In the genomic region with DNA sequence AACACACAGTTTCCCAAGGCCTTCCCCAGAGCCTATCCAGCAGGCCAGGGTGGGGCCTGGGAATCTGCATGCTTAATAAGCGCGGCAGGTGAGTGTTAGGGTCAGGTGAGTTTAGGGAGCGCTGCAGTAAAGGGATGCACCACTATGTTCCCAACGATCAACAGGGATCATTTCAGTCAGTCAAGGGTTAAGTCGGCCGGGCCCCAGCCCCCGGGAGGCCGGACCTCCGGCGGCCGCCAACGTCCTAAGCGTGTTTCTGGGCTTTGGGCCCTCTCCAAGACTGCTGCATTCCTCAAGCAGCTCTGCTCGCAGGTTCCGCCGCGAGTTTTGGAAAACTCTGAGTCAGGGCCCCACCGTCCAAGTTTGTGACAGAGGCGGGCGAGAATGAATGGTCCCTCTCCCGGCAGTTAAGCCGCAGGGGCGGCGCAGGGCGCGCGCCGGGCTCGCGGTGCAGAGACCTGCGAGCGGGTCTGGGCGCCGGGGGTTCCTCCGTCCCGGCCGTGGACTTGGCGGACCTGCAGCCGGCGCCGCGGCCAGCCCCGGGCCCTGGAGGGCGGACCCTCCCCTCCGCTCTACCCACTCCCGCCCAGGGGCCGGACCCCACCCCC, we compare ENCODE assay signal across 8 cellular contexts.
DNase-seq lines count a peak whose midpoint lies in the region; ATAC-seq, FAIRE-seq and TF ChIP-seq lines count a peak whose summit lies in the region.

No MANE protein-coding gene starts in this region.

- DNase-seq in A673 (ENCODE audit: low spot score) (peak; percentile 33), LNCaP clone FGC (ENCODE audit: low read depth) (no peak), esophagus muscularis mucosa (ENCODE audit: extremely low spot score) (no peak), RCC 7860 (ENCODE audit: low spot score) (no peak), NCI-H345 treated with DMSO at 0.1 percent for 48 hours (lab: John Stamatoyannopoulos, UW; ENCODE audit: unreplicated experiment) (no peak), small intestine (no peak)

- H3K9me3 ChIP-seq in A673 (ENCODE audit: low read depth, low read length, poor library complexity, severe bottlenecking) (no peaks in the 10 kb centered on the region), esophagus muscularis mucosa (no peaks in the 10 kb centered on the region), muscle layer of duodenum (ENCODE audit: control insufficient read depth in 1 of 2, low read length in 2 of 2) (no peaks in the 10 kb centered on the region), small intestine (ENCODE audit: control insufficient read depth, low read depth) (no peaks in the 10 kb centered on the region)

- ATAC-seq in HG03139 (IDR thresholded peaks at IDR 0.05; ENCODE audit: unreplicated experiment) = no peak

- H3K4me1 ChIP-seq in A673 (ENCODE audit: insufficient read depth, low read length, poor library complexity, severe bottlenecking) (peaks cover 3% of the 10 kb centered on the region), esophagus muscularis mucosa (peaks cover 14 to 40% (median 35%) of the 10 kb centered on the region in 4 donors), muscle layer of duodenum (ENCODE audit: control insufficient read depth in 1 of 2, insufficient read depth in 2 of 2, low read length in 2 of 2) (peaks cover 0 to 14% of the 10 kb centered on the region in 2 donors), small intestine (ENCODE audit: control insufficient read depth in 2 of 2, insufficient read depth in 1 of 2, low read depth in 1 of 2, low read length in 1 of 2) (peaks cover 0 to 2% of the 10 kb centered on the region in 2 donors)

- H3K27me3 ChIP-seq in A673 (replicated peaks; ENCODE audit: insufficient read depth, low read depth, low read length, poor library complexity) = peaks cover 59% of the 10 kb centered on the region
- peaks cover 0 to 12% (median 0%) of the 10 kb centered on the region in 4 donors for H3K27me3 ChIP-seq in esophagus muscularis mucosa
- no peaks in the 10 kb centered on the region for H3K27me3 ChIP-seq in muscle layer of duodenum (ENCODE audit: low read depth, low read length)
- peaks cover 13 to 16% of the 10 kb centered on the region in 2 donors for H3K27me3 ChIP-seq in small intestine (ENCODE audit: control insufficient read depth in 2 of 2, insufficient read depth in 2 of 2, low read length in 2 of 2)

- no peak for TF ChIP-seq CTCF in A673 (conservative IDR thresholded peaks at IDR 0.05; ENCODE audit: low read depth, low read length)
- TF ChIP-seq CTCF in LNCaP clone FGC (IDR thresholded peaks at IDR 0.05; ENCODE audit: control insufficient read depth, extremely low read depth, insufficient read depth) = no peak
- TF ChIP-seq CTCF in esophagus muscularis mucosa (IDR thresholded peaks at IDR 0.05) = no peak

- CTCF ChIA-PET in A673 (lab: Charles Lee) = no interaction called here

- H3K27ac ChIP-seq in A673 (ENCODE audit: low read depth, low read length, poor library complexity, severe bottlenecking) (no peak overlapping the region), esophagus muscularis mucosa (replicated peaks in 1 of 4) (peak overlapping the region; percentile 7 to 73 (median 55)), muscle layer of duodenum (ENCODE audit: low read length) (no peak overlapping the region), small intestine (ENCODE audit: low read depth in 1 of 2, low read length in 1 of 2) (no peak overlapping the region)

- TF ChIP-seq EP300 in esophagus muscularis mucosa (IDR thresholded peaks at IDR 0.05) = no peak

- BruUV-seq in A673 (replicated peaks; lab: Mats Ljungman, UMichigan) = no TSS peak

- no peaks in the 10 kb centered on the region for H3K36me3 ChIP-seq in A673 (ENCODE audit: insufficient read depth, low read length, poor library complexity, severe bottlenecking)
- H3K36me3 ChIP-seq in esophagus muscularis mucosa = no peaks in the 10 kb centered on the region
- H3K36me3 ChIP-seq in muscle layer of duodenum (ENCODE audit: control insufficient read depth in 1 of 2, insufficient read depth in 2 of 2, low read length in 2 of 2) = no peaks in the 10 kb centered on the region
- no peaks in the 10 kb centered on the region for H3K36me3 ChIP-seq in small intestine (ENCODE audit: control insufficient read depth in 2 of 2, insufficient read depth in 2 of 2, low read length in 2 of 2)

- peak overlapping the region; percentile 34 for H3K4me3 ChIP-seq in A673 (ENCODE audit: low read depth, low read length, poor library complexity, severe bottlenecking)
- peak overlapping the region; percentile 36 for H3K4me3 ChIP-seq in LNCaP clone FGC (ENCODE audit: low read depth, low read length)
- peak overlapping the region; percentile 56 to 61 (median 59) for H3K4me3 ChIP-seq in esophagus muscularis mucosa
- H3K4me3 ChIP-seq in muscle layer of duodenum (ENCODE audit: low read depth in 1 of 2, low read length in 2 of 2) = peak overlapping the region; percentile 40 to 69
- H3K4me3 ChIP-seq in small intestine (ENCODE audit: low read depth in 1 of 2, low read length in 2 of 2) = peak overlapping the region in 1 of 2 donors; percentile 22

- FAIRE-seq in RCC 7860 (lab: Jason Lieb, UNC) (no peak), small intestine (lab: Jason Lieb, UNC) (no peak)

- intact Hi-C loops in A673 (cut with micrococcal nuclease; ENCODE audit: unreplicated experiment) (no loop called here), esophagus muscularis mucosa (cut with DNase I) (loop anchor here (10.0 kb wide), 1 partner anchor 159 kb away; no protein-coding TSS in a partner anchor)

- POLR2A ChIA-PET in A673 (lab: Charles Lee; ENCODE audit: low non-redundant PET) = no interaction called here

- WGBS in esophagus muscularis mucosa = 6% methylated on average over 4 of the region's 47 CpGs
- WGBS in small intestine, 3 donors = 2 to 3% (median 3%) methylated on average over 45 to 47 of the region's 47 CpGs

- no peak for TF ChIP-seq POLR2A in esophagus muscularis mucosa (IDR thresholded peaks at IDR 0.05; ENCODE audit: low read depth)

Comparison
In these comparisons a context has a peak if more than half of its experiments do, and no peak if none do; other contexts are left out.
1. H3K27ac ChIP-seq: peak in esophagus muscularis mucosa (4 of 4); none in A673 (single experiment), muscle layer of duodenum (single experiment) and small intestine (0 of 2).